In the genomic region with DNA sequence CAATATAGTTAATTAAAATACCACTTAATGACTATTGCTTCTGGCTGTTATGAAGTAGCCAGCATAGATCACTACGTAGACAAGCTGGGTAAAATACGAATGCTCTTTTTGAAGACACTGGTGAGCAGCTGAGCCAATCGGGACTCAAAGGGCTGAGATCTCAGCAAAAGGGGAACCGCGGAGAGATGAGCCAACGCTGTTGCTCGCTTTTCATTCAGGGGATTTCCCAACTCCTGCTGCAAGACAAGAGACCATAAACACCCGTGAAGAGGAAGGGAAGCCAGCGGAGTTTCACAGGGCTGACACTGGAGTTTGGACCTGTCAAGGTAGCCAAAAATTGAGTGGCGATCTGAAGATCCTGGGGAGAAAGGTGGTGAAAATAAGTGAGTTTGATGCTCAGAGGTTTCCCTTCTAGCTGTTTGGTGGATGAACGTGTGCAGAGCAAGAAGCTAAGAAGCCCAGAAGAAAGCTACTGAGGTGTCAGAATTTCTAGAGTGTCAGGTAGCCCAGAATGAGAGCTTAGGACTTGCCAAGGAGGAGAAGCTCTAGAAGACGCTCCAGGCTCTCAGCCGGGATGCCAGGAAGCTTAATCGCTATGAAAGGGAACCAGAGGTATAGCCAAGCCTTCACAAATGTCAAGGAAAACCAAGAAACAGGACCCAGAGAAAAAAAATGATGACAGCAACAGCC, we compare ENCODE assay signal across 10 cellular contexts.
DNase-seq lines count a peak whose midpoint lies in the region; ATAC-seq lines count a peak whose summit lies in the region.
"Had no signal": no experiment of that assay in that cellular context is flagged by ENCODE, and none has a peak within 500 bp of the region (broad histone marks: within the 10 kb centered on the region; RNA-seq: fewer than 3 reads in every experiment).

No MANE protein-coding gene starts in this region.

- peaks cover 2% of the 10 kb centered on the region for H3K36me3 Mint-ChIP-seq in activated CD4-positive, alpha-beta T cell treated with anti-CD3 and anti-CD28 coated beads for 36 hours (ENCODE audit: low read depth)
- H3K36me3 Mint-ChIP-seq in activated CD8-positive, alpha-beta T cell treated with anti-CD3 and anti-CD28 coated beads, Interleukin-2, amount 10 ng/mL, durations not matched to agents 7 days and 5 days (ENCODE audit: low read depth), result no peaks in the 10 kb centered on the region

- H3K27me3 Mint-ChIP-seq in activated CD4-positive, alpha-beta T cell treated with anti-CD3 and anti-CD28 coated beads for 36 hours, result no peaks in the 10 kb centered on the region
- H3K27me3 Mint-ChIP-seq in activated CD8-positive, alpha-beta T cell treated with anti-CD3 and anti-CD28 coated beads, Interleukin-2, amount 10 ng/mL, durations not matched to agents 7 days and 5 days (ENCODE audit: low read depth), result peaks cover 10% of the 10 kb centered on the region
- peaks cover 53% of the 10 kb centered on the region for H3K27me3 Mint-ChIP-seq in stimulated activated naive CD8-positive, alpha-beta T cell treated with anti-CD3 and anti-CD28 coated beads, Interleukin-15, amount 100 ng/mL, for 72 hours

- H3K4me1 Mint-ChIP-seq in activated CD4-positive, alpha-beta T cell treated with anti-CD3 and anti-CD28 coated beads for 36 hours, result peaks cover 8% of the 10 kb centered on the region
- H3K4me1 Mint-ChIP-seq in activated CD8-positive, alpha-beta T cell treated with anti-CD3 and anti-CD28 coated beads, Interleukin-2, amount 10 ng/mL, durations not matched to agents 7 days and 5 days (ENCODE audit: low read depth), result peaks cover 4% of the 10 kb centered on the region
- peaks cover 23% of the 10 kb centered on the region for H3K4me1 Mint-ChIP-seq in stimulated activated naive CD8-positive, alpha-beta T cell treated with anti-CD3 and anti-CD28 coated beads, Interleukin-15, amount 100 ng/mL, for 72 hours

- POLR2A ChIA-PET in activated CD4-positive, alpha-beta T cell treated with anti-CD3 and anti-CD28 coated beads for 36 hours (lab: Charles Lee), result no interaction called here
- POLR2A ChIA-PET in activated CD8-positive, alpha-beta T cell treated with anti-CD3 and anti-CD28 coated beads, Interleukin-2, amount 10 ng/mL, durations not matched to agents 7 days and 5 days (lab: Charles Lee), result interaction anchor here (0.6 to 1.0 kb wide), 2 partner anchors 42 to 79 kb away, joined by 3 read pairs; a partner anchor contains a TSS

- DNase-seq in activated CD4-positive, alpha-beta T cell treated with anti-CD3 and anti-CD28 coated beads for 36 hours, result peak; percentile 67
- no peak for DNase-seq in activated CD4-positive, alpha-beta T cell treated with anti-CD3 and anti-CD28 coated beads for 1 hour
- no peak for DNase-seq in activated CD8-positive, alpha-beta T cell treated with anti-CD3 and anti-CD28 coated beads, Interleukin-2, amount 10 ng/mL, durations not matched to agents 7 days and 5 days
- DNase-seq in inferior parietal cortex (ENCODE audit: extremely low spot score) (peak; percentile 2), COLO668 (lab: John Stamatoyannopoulos, UW; ENCODE audit: unreplicated experiment) (no peak), NCI-H774 (lab: John Stamatoyannopoulos, UW) (no peak), middle frontal gyrus (ENCODE audit: extremely low spot score, low spot score) (no peak)
- DNase-seq in stimulated activated naive CD8-positive, alpha-beta T cell treated with anti-CD3 and anti-CD28 coated beads, Interleukin-15, amount 100 ng/mL, for 72 hours, result peak in 1 of 2 donors; percentile 14

- H3K4me3 Mint-ChIP-seq in activated CD4-positive, alpha-beta T cell treated with anti-CD3 and anti-CD28 coated beads for 36 hours, result no peak overlapping the region
- H3K4me3 Mint-ChIP-seq in activated CD8-positive, alpha-beta T cell treated with anti-CD3 and anti-CD28 coated beads, Interleukin-2, amount 10 ng/mL, durations not matched to agents 7 days and 5 days, result no peak overlapping the region
- peak overlapping the region; percentile 1 to 67 for H3K4me3 Mint-ChIP-seq in stimulated activated naive CD8-positive, alpha-beta T cell treated with anti-CD3 and anti-CD28 coated beads, Interleukin-15, amount 100 ng/mL, for 72 hours

- CTCF ChIA-PET in activated CD4-positive, alpha-beta T cell treated with anti-CD3 and anti-CD28 coated beads for 36 hours (lab: Charles Lee), result interaction anchor here (0.7 to 0.9 kb wide), 2 partner anchors 15 to 199 kb away, joined by 3 read pairs; no protein-coding TSS in a partner anchor
- CTCF ChIA-PET in activated CD8-positive, alpha-beta T cell treated with anti-CD3 and anti-CD28 coated beads, Interleukin-2, amount 10 ng/mL, durations not matched to agents 7 days and 5 days (lab: Charles Lee), result no interaction called here

- H3K9me3 Mint-ChIP-seq in activated CD4-positive, alpha-beta T cell treated with anti-CD3 and anti-CD28 coated beads for 36 hours (ENCODE audit: low read depth), result peaks cover 9% of the 10 kb centered on the region
- H3K9me3 Mint-ChIP-seq in activated CD8-positive, alpha-beta T cell treated with anti-CD3 and anti-CD28 coated beads, Interleukin-2, amount 10 ng/mL, durations not matched to agents 7 days and 5 days (ENCODE audit: insufficient read depth), result peaks cover 6% of the 10 kb centered on the region
- H3K9me3 Mint-ChIP-seq in stimulated activated naive CD8-positive, alpha-beta T cell treated with anti-CD3 and anti-CD28 coated beads, Interleukin-15, amount 100 ng/mL, for 72 hours, result peaks cover 6 to 10% of the 10 kb centered on the region in 2 donors

- H3K27ac Mint-ChIP-seq in activated CD4-positive, alpha-beta T cell treated with anti-CD3 and anti-CD28 coated beads for 36 hours, result peak overlapping the region; percentile 37
- H3K27ac Mint-ChIP-seq in activated CD8-positive, alpha-beta T cell treated with anti-CD3 and anti-CD28 coated beads, Interleukin-2, amount 10 ng/mL, durations not matched to agents 7 days and 5 days, result no peak overlapping the region
- peak overlapping the region in 1 of 2 donors; percentile 56 for H3K27ac Mint-ChIP-seq in stimulated activated naive CD8-positive, alpha-beta T cell treated with anti-CD3 and anti-CD28 coated beads, Interleukin-15, amount 100 ng/mL, for 72 hours

- peak; percentile 95 for ATAC-seq in activated CD4-positive, alpha-beta T cell treated with anti-CD3 and anti-CD28 coated beads for 36 hours
- ATAC-seq in activated CD8-positive, alpha-beta T cell treated with anti-CD3 and anti-CD28 coated beads, Interleukin-2, amount 10 ng/mL, durations not matched to agents 7 days and 5 days, result peak; percentile 33
- ATAC-seq in stimulated activated naive CD8-positive, alpha-beta T cell treated with anti-CD3 and anti-CD28 coated beads, Interleukin-15, amount 100 ng/mL, for 72 hours, result peak; percentile 64
- ATAC-seq: A549, HCT116 had no signal

- intact Hi-C loops in activated CD4-positive, alpha-beta T cell treated with anti-CD3 and anti-CD28 coated beads for 36 hours (cut with DNase I, micrococcal nuclease), result loop anchor here in 1 of 2 experiments (5.0 kb wide), 1 partner anchor 72 kb away; no protein-coding TSS in a partner anchor

Comparison
In these comparisons a context has a peak if more than half of its experiments do, and no peak if none do; other contexts are left out.
1. DNase-seq: peak in activated CD4-positive, alpha-beta T cell treated with anti-CD3 and anti-CD28 coated beads for 36 hours (single experiment) and inferior parietal cortex (single experiment); none in activated CD4-positive, alpha-beta T cell treated with anti-CD3 and anti-CD28 coated beads for 1 hour (single experiment), activated CD8-positive, alpha-beta T cell treated with anti-CD3 and anti-CD28 coated beads, Interleukin-2, amount 10 ng/mL, durations not matched to agents 7 days and 5 days (single experiment), COLO668 (single experiment), NCI-H774 (single experiment) and middle frontal gyrus (single experiment).
2. ATAC-seq: peak in every context shown above with its lines; median percentile 95 in activated CD4-positive, alpha-beta T cell treated with anti-CD3 and anti-CD28 coated beads for 36 hours; 64 in stimulated activated naive CD8-positive, alpha-beta T cell treated with anti-CD3 and anti-CD28 coated beads, Interleukin-15, amount 100 ng/mL, for 72 hours; 33 in activated CD8-positive, alpha-beta T cell treated with anti-CD3 and anti-CD28 coated beads, Interleukin-2, amount 10 ng/mL, durations not matched to agents 7 days and 5 days.
3. H3K4me3 Mint-ChIP-seq: peak in stimulated activated naive CD8-positive, alpha-beta T cell treated with anti-CD3 and anti-CD28 coated beads, Interleukin-15, amount 100 ng/mL, for 72 hours (2 of 2); none in activated CD4-positive, alpha-beta T cell treated with anti-CD3 and anti-CD28 coated beads for 36 hours (single experiment) and activated CD8-positive, alpha-beta T cell treated with anti-CD3 and anti-CD28 coated beads, Interleukin-2, amount 10 ng/mL, durations not matched to agents 7 days and 5 days (single experiment).